ENCODE assay signal across 22 cellular contexts in the genomic region with DNA sequence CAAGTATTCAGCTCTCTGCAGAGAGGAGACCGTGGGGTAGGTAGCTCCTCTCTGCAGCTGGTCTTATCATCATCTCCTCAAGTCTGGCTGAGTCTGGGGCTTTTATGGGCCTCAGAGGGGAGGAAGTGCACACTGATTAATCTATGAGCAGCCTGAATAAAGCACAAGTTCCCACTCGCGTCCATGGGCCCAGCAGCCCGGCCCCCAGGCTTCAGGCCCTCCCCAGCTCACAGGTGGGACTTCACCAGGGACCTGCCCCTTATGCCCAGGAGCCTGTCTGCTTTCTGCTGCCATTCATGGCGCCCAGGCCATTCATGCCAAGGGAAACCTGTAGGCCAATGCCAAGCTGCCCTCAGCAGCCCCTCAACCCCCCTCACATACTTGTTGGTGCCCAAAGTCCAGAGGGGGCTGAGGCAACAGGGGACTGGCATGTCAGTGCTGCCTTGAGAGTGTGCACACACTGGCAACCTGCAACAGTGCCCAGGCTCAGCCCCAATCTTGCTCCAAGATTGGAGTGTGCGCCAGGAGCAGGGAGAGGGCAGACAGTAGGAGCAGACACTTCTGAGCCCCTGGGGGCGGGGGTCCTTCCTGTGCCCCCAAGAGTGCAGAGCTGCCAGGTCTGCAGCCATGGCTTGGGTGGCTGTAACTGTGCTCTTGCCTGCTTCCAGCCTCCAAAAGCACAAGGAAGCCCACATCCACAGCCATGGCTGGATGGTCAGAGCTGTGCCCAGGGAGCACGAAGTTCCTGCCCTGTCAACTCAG.
"Had no signal": no experiment of that assay in that cellular context is flagged by ENCODE, and none has a peak within 500 bp of the region (broad histone marks: within the 10 kb centered on the region; RNA-seq: fewer than 3 reads in every experiment).

No MANE protein-coding gene starts in this region.

- H3K27ac ChIP-seq: adrenal gland, esophagus muscularis mucosa, gastroesophageal sphincter, heart left ventricle, ovary, sigmoid colon, tibial artery, vagina, VCaP had no signal

- H3K4me3 ChIP-seq: adrenal gland, esophagus muscularis mucosa, gastroesophageal sphincter, heart left ventricle, ovary, sigmoid colon, tibial artery, vagina had no signal

- H3K4me1 Mint-ChIP-seq: naive thymus-derived CD8-positive, alpha-beta T cell had no signal

- H3K36me3 Mint-ChIP-seq: naive thymus-derived CD8-positive, alpha-beta T cell had no signal

- H3K4me1 ChIP-seq: adrenal gland, esophagus muscularis mucosa, gastroesophageal sphincter, heart left ventricle, sigmoid colon, tibial artery, vagina had no signal

- ATAC-seq: activated T-cell treated with anti-CD3 and anti-CD28 coated beads, Interleukin-2, amount 50 U/mL, for 72 hours; gastroesophageal sphincter; naive thymus-derived CD8-positive, alpha-beta T cell had no signal

- H3K4me3 Mint-ChIP-seq: activated T-cell treated with anti-CD3 and anti-CD28 coated beads, Interleukin-2, amount 50 U/mL, for 72 hours; dendritic cell treated with granulocyte-macrophage colony-stimulating factor and Interleukin-4, amounts not matched to agents 40 ng/mL and 50 ng/mL, for 4 days; naive thymus-derived CD8-positive, alpha-beta T cell had no signal

- H3K36me3 ChIP-seq: adrenal gland, esophagus muscularis mucosa, gastroesophageal sphincter, heart left ventricle, ovary, sigmoid colon, tibial artery, vagina had no signal

- H3K27me3 Mint-ChIP-seq: dendritic cell treated with granulocyte-macrophage colony-stimulating factor and Interleukin-4, amounts not matched to agents 40 ng/mL and 50 ng/mL, for 4 days; naive thymus-derived CD8-positive, alpha-beta T cell had no signal

- DNase-seq: activated CD4-positive, alpha-beta T cell treated with anti-CD3 and anti-CD28 coated beads for 1 hour; activated CD4-positive, alpha-beta T cell treated with anti-CD3 and anti-CD28 coated beads, Interleukin-2, amount 50 U/mL, for 4 hours; activated effector memory CD4-positive, alpha-beta T cell treated with anti-CD3 and anti-CD28 coated beads, Interleukin-2, amount 50 U/mL, for 16 hours; activated naive CD4-positive, alpha-beta T cell treated with anti-CD3 and anti-CD28 coated beads, Interleukin-2, amount 50 U/mL, for 16 hours; activated T-cell treated with anti-CD3 and anti-CD28 coated beads, Interleukin-2, amount 50 U/mL, for 72 hours; adrenal gland; effector memory CD4-positive, alpha-beta T cell; mesenchymal stem cell; naive thymus-derived CD8-positive, alpha-beta T cell; ovary; sigmoid colon; stimulated activated CD4-positive, alpha-beta T cell treated with anti-CD3 and anti-CD28 coated beads, Interleukin-4, amount 100 ng/mL, for 4 hours; stimulated activated naive CD4-positive, alpha-beta T cell; substantia nigra; T-helper 2 cell; tibial artery had no signal

- H3K27me3 ChIP-seq: adrenal gland, esophagus muscularis mucosa, gastroesophageal sphincter, heart left ventricle, ovary, sigmoid colon, tibial artery, vagina had no signal

- H3K9me3 ChIP-seq: adrenal gland, ovary, sigmoid colon, vagina had no signal

- H3K27ac Mint-ChIP-seq: activated T-cell treated with anti-CD3 and anti-CD28 coated beads, Interleukin-2, amount 50 U/mL, for 72 hours; dendritic cell treated with granulocyte-macrophage colony-stimulating factor and Interleukin-4, amounts not matched to agents 40 ng/mL and 50 ng/mL, for 4 days; naive thymus-derived CD8-positive, alpha-beta T cell had no signal
